ENCODE assay signal across 1 cellular context in the genomic region with DNA sequence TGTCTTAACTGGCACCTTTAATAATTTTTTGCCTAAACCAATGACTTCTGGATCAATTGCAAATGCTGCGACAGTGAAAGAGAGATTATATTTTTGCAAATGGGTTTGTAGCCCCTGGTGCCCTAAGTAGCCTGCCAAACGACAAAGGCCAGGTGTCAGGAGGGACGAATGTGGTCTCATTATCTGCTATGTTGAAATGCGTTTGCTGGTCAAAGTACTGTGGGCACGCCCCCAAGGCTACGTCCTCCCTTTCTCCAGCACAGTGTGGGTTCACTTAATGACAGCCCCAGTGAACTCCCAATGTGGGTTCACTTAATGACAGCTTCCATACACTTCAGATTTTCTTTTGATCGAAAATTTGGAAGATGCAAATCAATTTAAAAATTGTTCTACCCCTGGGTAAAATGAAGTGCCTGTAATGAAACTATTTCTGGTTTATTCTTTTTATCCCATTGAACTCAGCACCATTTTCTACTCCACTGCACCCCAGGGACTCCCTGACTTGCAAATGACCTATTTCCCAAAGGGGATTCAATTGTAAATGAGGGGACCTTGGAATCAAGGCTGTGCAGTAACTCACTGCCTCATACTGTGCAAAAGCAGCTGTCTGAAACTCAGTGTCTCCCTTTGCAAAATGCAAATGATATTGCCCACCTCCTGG.
A peak's percentile ranks its signal among the peaks of the same experiment; 100 is the strongest.
TF ChIP-seq lines count a peak whose summit lies in the region.

No MANE protein-coding gene starts in this region.

TF ChIP-seq in GM23338, 12 proteins besides CTCF, POLR2A, EP300 and RAD21:
- TF ChIP-seq REST (IDR thresholded peaks at IDR 0.05; ENCODE audit: unreplicated experiment) (no peak), STAT1 (IDR thresholded peaks at IDR 0.05; ENCODE audit: unreplicated experiment) (no peak), NANOG (IDR thresholded peaks at IDR 0.05; ENCODE audit: borderline replicate concordance) (peak; percentile 40; the same call in 1 of the 2 replicates), POLR2AphosphoS5 (IDR thresholded peaks at IDR 0.05; ENCODE audit: low read depth) (no peak), EZH2phosphoT487 (IDR thresholded peaks at IDR 0.05; ENCODE audit: unreplicated experiment) (no peak)
- TF ChIP-seq, protein P1, sequence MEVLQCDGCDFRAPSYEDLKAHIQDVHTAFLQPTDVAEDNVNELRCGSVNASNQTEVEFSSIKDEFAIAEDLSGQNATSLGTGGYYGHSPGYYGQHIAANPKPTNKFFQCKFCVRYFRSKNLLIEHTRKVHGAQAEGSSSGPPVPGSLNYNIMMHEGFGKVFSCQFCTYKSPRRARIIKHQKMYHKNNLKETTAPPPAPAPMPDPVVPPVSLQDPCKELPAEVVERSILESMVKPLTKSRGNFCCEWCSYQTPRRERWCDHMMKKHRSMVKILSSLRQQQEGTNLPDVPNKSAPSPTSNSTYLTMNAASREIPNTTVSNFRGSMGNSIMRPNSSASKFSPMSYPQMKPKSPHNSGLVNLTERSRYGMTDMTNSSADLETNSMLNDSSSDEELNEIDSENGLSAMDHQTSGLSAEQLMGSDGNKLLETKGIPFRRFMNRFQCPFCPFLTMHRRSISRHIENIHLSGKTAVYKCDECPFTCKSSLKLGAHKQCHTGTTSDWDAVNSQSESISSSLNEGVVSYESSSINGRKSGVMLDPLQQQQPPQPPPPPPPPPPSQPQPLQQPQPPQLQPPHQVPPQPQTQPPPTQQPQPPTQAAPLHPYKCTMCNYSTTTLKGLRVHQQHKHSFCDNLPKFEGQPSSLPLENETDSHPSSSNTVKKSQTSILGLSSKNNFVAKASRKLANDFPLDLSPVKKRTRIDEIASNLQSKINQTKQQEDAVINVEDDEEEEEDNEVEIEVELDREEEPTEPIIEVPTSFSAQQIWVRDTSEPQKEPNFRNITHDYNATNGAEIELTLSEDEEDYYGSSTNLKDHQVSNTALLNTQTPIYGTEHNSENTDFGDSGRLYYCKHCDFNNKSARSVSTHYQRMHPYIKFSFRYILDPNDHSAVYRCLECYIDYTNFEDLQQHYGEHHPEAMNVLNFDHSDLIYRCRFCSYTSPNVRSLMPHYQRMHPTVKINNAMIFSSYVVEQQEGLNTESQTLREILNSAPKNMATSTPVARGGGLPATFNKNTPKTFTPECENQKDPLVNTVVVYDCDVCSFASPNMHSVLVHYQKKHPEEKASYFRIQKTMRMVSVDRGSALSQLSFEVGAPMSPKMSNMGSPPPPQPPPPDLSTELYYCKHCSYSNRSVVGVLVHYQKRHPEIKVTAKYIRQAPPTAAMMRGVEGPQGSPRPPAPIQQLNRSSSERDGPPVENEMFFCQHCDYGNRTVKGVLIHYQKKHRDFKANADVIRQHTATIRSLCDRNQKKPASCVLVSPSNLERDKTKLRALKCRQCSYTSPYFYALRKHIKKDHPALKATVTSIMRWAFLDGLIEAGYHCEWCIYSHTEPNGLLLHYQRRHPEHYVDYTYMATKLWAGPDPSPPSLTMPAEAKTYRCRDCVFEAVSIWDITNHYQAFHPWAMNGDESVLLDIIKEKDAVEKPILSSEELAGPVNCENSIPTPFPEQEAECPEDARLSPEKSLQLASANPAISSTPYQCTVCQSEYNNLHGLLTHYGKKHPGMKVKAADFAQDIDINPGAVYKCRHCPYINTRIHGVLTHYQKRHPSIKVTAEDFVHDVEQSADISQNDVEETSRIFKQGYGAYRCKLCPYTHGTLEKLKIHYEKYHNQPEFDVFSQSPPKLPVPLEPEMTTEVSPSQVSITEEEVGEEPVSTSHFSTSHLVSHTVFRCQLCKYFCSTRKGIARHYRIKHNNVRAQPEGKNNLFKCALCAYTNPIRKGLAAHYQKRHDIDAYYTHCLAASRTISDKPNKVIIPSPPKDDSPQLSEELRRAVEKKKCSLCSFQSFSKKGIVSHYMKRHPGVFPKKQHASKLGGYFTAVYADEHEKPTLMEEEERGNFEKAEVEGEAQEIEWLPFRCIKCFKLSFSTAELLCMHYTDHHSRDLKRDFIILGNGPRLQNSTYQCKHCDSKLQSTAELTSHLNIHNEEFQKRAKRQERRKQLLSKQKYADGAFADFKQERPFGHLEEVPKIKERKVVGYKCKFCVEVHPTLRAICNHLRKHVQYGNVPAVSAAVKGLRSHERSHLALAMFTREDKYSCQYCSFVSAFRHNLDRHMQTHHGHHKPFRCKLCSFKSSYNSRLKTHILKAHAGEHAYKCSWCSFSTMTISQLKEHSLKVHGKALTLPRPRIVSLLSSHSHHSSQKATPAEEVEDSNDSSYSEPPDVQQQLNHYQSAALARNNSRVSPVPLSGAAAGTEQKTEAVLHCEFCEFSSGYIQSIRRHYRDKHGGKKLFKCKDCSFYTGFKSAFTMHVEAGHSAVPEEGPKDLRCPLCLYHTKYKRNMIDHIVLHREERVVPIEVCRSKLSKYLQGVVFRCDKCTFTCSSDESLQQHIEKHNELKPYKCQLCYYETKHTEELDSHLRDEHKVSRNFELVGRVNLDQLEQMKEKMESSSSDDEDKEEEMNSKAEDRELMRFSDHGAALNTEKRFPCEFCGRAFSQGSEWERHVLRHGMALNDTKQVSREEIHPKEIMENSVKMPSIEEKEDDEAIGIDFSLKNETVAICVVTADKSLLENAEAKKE (CRISPR knock-in tag; IDR thresholded peaks at IDR 0.05) = no peak
